In the genomic region with DNA sequence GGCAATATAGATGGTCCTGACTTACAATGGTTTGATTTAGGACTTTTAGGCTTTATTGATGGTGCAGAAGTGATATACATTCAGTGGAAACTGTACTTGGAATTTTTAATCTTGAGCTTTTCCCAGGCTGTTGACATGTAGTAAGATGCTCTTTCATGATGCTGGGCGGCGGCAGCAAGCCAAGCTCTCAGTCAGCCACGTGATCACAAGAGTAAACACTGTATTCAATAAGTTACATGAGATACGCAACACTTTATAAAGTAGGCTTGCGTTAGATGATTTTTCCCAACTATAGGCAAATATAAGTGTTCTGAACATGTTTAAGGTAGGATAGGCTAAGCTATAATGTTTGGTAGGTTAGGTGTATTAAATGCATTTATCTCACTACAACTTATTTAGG, we compare ENCODE assay signal across 9 cellular contexts. TPM values are rescaled to one million over a fixed set of nuclear protein-coding genes. Genes with fewer than 3 reads are reported as not detected.
"Had no signal": no experiment of that assay in that cellular context is flagged by ENCODE, and none has a peak within 500 bp of the region (broad histone marks: within the 10 kb centered on the region; RNA-seq: fewer than 3 reads in every experiment).

No MANE protein-coding gene starts in this region.

- ATAC-seq: HCT116 had no signal

- H3K4me3 Mint-ChIP-seq: HFFc6, IgD-negative memory B cell had no signal

- H3K9me3 Mint-ChIP-seq: HFFc6, IgD-negative memory B cell had no signal

- H3K9me3 ChIP-seq: HAP-1 had no signal

- H3K36me3 ChIP-seq: HAP-1 had no signal

- H3K27ac Mint-ChIP-seq: HFFc6, IgD-negative memory B cell had no signal

- H3K4me1 Mint-ChIP-seq: IgD-negative memory B cell had no signal

- H3K4me3 ChIP-seq: GM23248, HAP-1 had no signal

- DNase-seq: GM23248, GOT3, H7, HFFc6 had no signal

- H3K27ac ChIP-seq: GM23248 had no signal

- H3K27me3 Mint-ChIP-seq: IgD-negative memory B cell had no signal

RNA-seq across cellular contexts. Expression of gene PARP15, which starts 31.3 kb away (rescaled TPM):
- total RNA-seq: H4, H7, HFFc6, HT-29 had no signal
